8 cellular contexts compared by ENCODE assay signal in genomic region chr17:41962768-41963434, GRCh38. TPM values are rescaled to one million over a fixed set of nuclear protein-coding genes. Genes with fewer than 3 reads are reported as not detected.
DNase-seq lines count a peak whose midpoint lies in the region; ATAC-seq, FAIRE-seq and TF ChIP-seq lines count a peak whose summit lies in the region.

No MANE protein-coding gene starts in this region.

- no peaks in the 10 kb centered on the region for H3K36me3 ChIP-seq in thyroid gland

- H3K27me3 ChIP-seq in foreskin keratinocyte (no peaks in the 10 kb centered on the region), thyroid gland (no peaks in the 10 kb centered on the region)

- H3K4me3 Mint-ChIP-seq in activated T-helper 1 cell treated with anti-CD3 and anti-CD28 coated beads, Interleukin-12 subunit alpha, Interleukin-12 subunit beta, Interleukin-2, Interleukin-4 antibody, amounts not matched to agents 30 ng/mL and 10 ng/mL and 1 ng/mL, durations not matched to agents 14 hours and 24 hours and 36 hours = no peak overlapping the region
- no peak overlapping the region for H3K4me3 Mint-ChIP-seq in osteocyte (ENCODE audit: unreplicated experiment)

- 23 to 29% methylated on average over 8 to 9 of the region's 9 CpGs for WGBS in thyroid gland, 2 donors

- H3K27ac ChIP-seq in foreskin keratinocyte = no peak overlapping the region
- H3K27ac ChIP-seq in thyroid gland = no peak overlapping the region

- peaks cover 21% of the 10 kb centered on the region for H3K4me1 Mint-ChIP-seq in activated T-helper 1 cell treated with anti-CD3 and anti-CD28 coated beads, Interleukin-12 subunit alpha, Interleukin-12 subunit beta, Interleukin-2, Interleukin-4 antibody, amounts not matched to agents 30 ng/mL and 10 ng/mL and 1 ng/mL, durations not matched to agents 14 hours and 24 hours and 36 hours (ENCODE audit: low read depth)
- H3K4me1 Mint-ChIP-seq in osteocyte (ENCODE audit: unreplicated experiment) = peaks cover 37% of the 10 kb centered on the region

- TF ChIP-seq CTCF in foreskin keratinocyte (conservative IDR thresholded peaks at IDR 0.05) = peak; percentile 88
- TF ChIP-seq CTCF in osteocyte (IDR thresholded peaks at IDR 0.05) = peak; percentile 93
- TF ChIP-seq CTCF in thyroid gland (IDR thresholded peaks at IDR 0.05) = peak in 5 of 6 experiments; percentile 67 to 92 (median 81)

- no peak for ATAC-seq in foreskin keratinocyte
- ATAC-seq in GM21737 (IDR thresholded peaks at IDR 0.05; ENCODE audit: unreplicated experiment) = no peak

- no peaks in the 10 kb centered on the region for H3K27me3 Mint-ChIP-seq in activated T-helper 1 cell treated with anti-CD3 and anti-CD28 coated beads, Interleukin-12 subunit alpha, Interleukin-12 subunit beta, Interleukin-2, Interleukin-4 antibody, amounts not matched to agents 30 ng/mL and 10 ng/mL and 1 ng/mL, durations not matched to agents 14 hours and 24 hours and 36 hours (ENCODE audit: insufficient read depth)
- H3K27me3 Mint-ChIP-seq in osteocyte (ENCODE audit: unreplicated experiment) = no peaks in the 10 kb centered on the region

- no peaks in the 10 kb centered on the region for H3K36me3 Mint-ChIP-seq in activated T-helper 1 cell treated with anti-CD3 and anti-CD28 coated beads, Interleukin-12 subunit alpha, Interleukin-12 subunit beta, Interleukin-2, Interleukin-4 antibody, amounts not matched to agents 30 ng/mL and 10 ng/mL and 1 ng/mL, durations not matched to agents 14 hours and 24 hours and 36 hours (ENCODE audit: low read depth)
- peaks cover 3% of the 10 kb centered on the region for H3K36me3 Mint-ChIP-seq in osteocyte (ENCODE audit: unreplicated experiment)

- DNase-seq in CMK (ENCODE audit: low read depth) (peak; percentile 60), RCC 7860 (ENCODE audit: low spot score) (peak; percentile 18), foreskin keratinocyte (peak in 1 of 2 donors; percentile 28), osteocyte (ENCODE audit: extremely low spot score, unreplicated experiment) (peak; percentile 89), thyroid gland (peak; percentile 73 to 76)
- peak; percentile 66 for DNase-seq in Jurkat, Clone E6-1 (ENCODE audit: low read depth, low spot score)
- DNase-seq in activated T-helper 1 cell treated with anti-CD3 and anti-CD28 coated beads, Interleukin-12 subunit alpha, Interleukin-12 subunit beta, Interleukin-2, Interleukin-4 antibody, amounts not matched to agents 30 ng/mL and 10 ng/mL and 1 ng/mL, durations not matched to agents 14 hours and 24 hours and 36 hours (ENCODE audit: low spot score) = peak; percentile 56

- H3K9me3 Mint-ChIP-seq in activated T-helper 1 cell treated with anti-CD3 and anti-CD28 coated beads, Interleukin-12 subunit alpha, Interleukin-12 subunit beta, Interleukin-2, Interleukin-4 antibody, amounts not matched to agents 30 ng/mL and 10 ng/mL and 1 ng/mL, durations not matched to agents 14 hours and 24 hours and 36 hours = no peaks in the 10 kb centered on the region
- H3K9me3 Mint-ChIP-seq in osteocyte (ENCODE audit: unreplicated experiment) = no peaks in the 10 kb centered on the region

- no peak for TF ChIP-seq POLR2A in thyroid gland (IDR thresholded peaks at IDR 0.05)

- FAIRE-seq in RCC 7860 (lab: Jason Lieb, UNC) = no peak

- H3K4me1 ChIP-seq in foreskin keratinocyte = no peaks in the 10 kb centered on the region
- H3K4me1 ChIP-seq in thyroid gland = peaks cover 18 to 26% of the 10 kb centered on the region in 2 donors

- H3K27ac Mint-ChIP-seq in activated T-helper 1 cell treated with anti-CD3 and anti-CD28 coated beads, Interleukin-12 subunit alpha, Interleukin-12 subunit beta, Interleukin-2, Interleukin-4 antibody, amounts not matched to agents 30 ng/mL and 10 ng/mL and 1 ng/mL, durations not matched to agents 14 hours and 24 hours and 36 hours = no peak overlapping the region
- H3K27ac Mint-ChIP-seq in osteocyte (ENCODE audit: unreplicated experiment) = no peak overlapping the region

- no peaks in the 10 kb centered on the region for H3K9me3 ChIP-seq in thyroid gland

- intact Hi-C loops in activated T-helper 1 cell treated with anti-CD3 and anti-CD28 coated beads, Interleukin-12 subunit alpha, Interleukin-12 subunit beta, Interleukin-2, Interleukin-4 antibody, amounts not matched to agents 30 ng/mL and 10 ng/mL and 1 ng/mL, durations not matched to agents 14 hours and 24 hours and 36 hours (cut with micrococcal nuclease) = loop anchor here (1.0 kb wide), 3 partner anchors 138 to 218 kb away; partner anchors contain the start of gene KCNH4
- intact Hi-C loops in thyroid gland (cut with DNase I) = loop anchor here (5.0 to 10.0 kb wide), 2 partner anchors 154 to 228 kb away; partner anchors contain the start of gene HAP1

- no peak overlapping the region for H3K4me3 ChIP-seq in Jurkat, Clone E6-1 (ENCODE audit: low read length)
- H3K4me3 ChIP-seq in thyroid gland (replicated peaks in 1 of 3) = no peak overlapping the region

RNA-seq across cellular contexts. Expression of gene CNP, which starts 3.7 kb away (rescaled TPM):
- 68.1 TPM for polyA plus RNA-seq in Jurkat, Clone E6-1 (2012; ENCODE audit: insufficient read depth, insufficient read length)
- total RNA-seq in activated T-helper 1 cell treated with anti-CD3 and anti-CD28 coated beads, Interleukin-12 subunit alpha, Interleukin-12 subunit beta, Interleukin-2, Interleukin-4 antibody, amounts not matched to agents 30 ng/mL and 10 ng/mL and 1 ng/mL, durations not matched to agents 14 hours and 24 hours and 36 hours = 89.1 and 89.8 TPM in 2 replicates
- total RNA-seq in foreskin keratinocyte = 56.3 and 56.9 TPM in 2 replicates
- 54.9 and 57.2 TPM in 2 replicates for polyA plus RNA-seq in foreskin keratinocyte
- 108 and 119 TPM in 2 replicates for total RNA-seq in osteocyte
- 10 to 100 TPM; 41.8 to 65.2 (median 53.8) TPM for total RNA-seq in thyroid gland

RNA-seq across cellular contexts. Expression of gene ODAD4, which starts 32.5 kb away (rescaled TPM):
- 1.5 TPM for polyA plus RNA-seq in Jurkat, Clone E6-1 (2012; ENCODE audit: insufficient read depth, insufficient read length)
- total RNA-seq in activated T-helper 1 cell treated with anti-CD3 and anti-CD28 coated beads, Interleukin-12 subunit alpha, Interleukin-12 subunit beta, Interleukin-2, Interleukin-4 antibody, amounts not matched to agents 30 ng/mL and 10 ng/mL and 1 ng/mL, durations not matched to agents 14 hours and 24 hours and 36 hours = 0.39 and 0.73 TPM in 2 replicates
- total RNA-seq in foreskin keratinocyte (0.85 and 0.88 TPM in 2 replicates), osteocyte (1.9 and 2.5 TPM in 2 replicates), thyroid gland (1 to 10 TPM; 3.0 to 8.2 (median 3.8) TPM)
- 0.76 and 0.87 TPM in 2 replicates for polyA plus RNA-seq in foreskin keratinocyte

RNA-seq across cellular contexts. Expression of gene ACLY, which starts 44.1 kb away (rescaled TPM):
- 100 TPM for polyA plus RNA-seq in Jurkat, Clone E6-1 (2012; ENCODE audit: insufficient read depth, insufficient read length)
- 200 and 211 TPM in 2 replicates for total RNA-seq in activated T-helper 1 cell treated with anti-CD3 and anti-CD28 coated beads, Interleukin-12 subunit alpha, Interleukin-12 subunit beta, Interleukin-2, Interleukin-4 antibody, amounts not matched to agents 30 ng/mL and 10 ng/mL and 1 ng/mL, durations not matched to agents 14 hours and 24 hours and 36 hours
- total RNA-seq in foreskin keratinocyte (315 and 395 TPM in 2 replicates), osteocyte (141 and 143 TPM in 2 replicates), thyroid gland (10 to 100 TPM; 62.6 to 85.2 (median 78.8) TPM)
- 103 and 149 TPM in 2 replicates for polyA plus RNA-seq in foreskin keratinocyte

RNA-seq across cellular contexts. Expression of gene DNAJC7, which starts 54.3 kb away (rescaled TPM):
- polyA plus RNA-seq in Jurkat, Clone E6-1 (2012; ENCODE audit: insufficient read depth, insufficient read length) = 162 TPM
- total RNA-seq in activated T-helper 1 cell treated with anti-CD3 and anti-CD28 coated beads, Interleukin-12 subunit alpha, Interleukin-12 subunit beta, Interleukin-2, Interleukin-4 antibody, amounts not matched to agents 30 ng/mL and 10 ng/mL and 1 ng/mL, durations not matched to agents 14 hours and 24 hours and 36 hours = 124 and 129 TPM in 2 replicates
- total RNA-seq in foreskin keratinocyte (96.5 and 102 TPM in 2 replicates), osteocyte (73.9 and 92.8 TPM in 2 replicates), thyroid gland (10 to 100 TPM; 62.6 to 84.0 (median 65.6) TPM)
- polyA plus RNA-seq in foreskin keratinocyte = 98.8 and 101 TPM in 2 replicates

RNA-seq across cellular contexts. Expression of gene NKIRAS2, which starts 57.0 kb away (rescaled TPM):
- polyA plus RNA-seq in Jurkat, Clone E6-1 (2012; ENCODE audit: insufficient read depth, insufficient read length) = 55.4 TPM
- total RNA-seq in activated T-helper 1 cell treated with anti-CD3 and anti-CD28 coated beads, Interleukin-12 subunit alpha, Interleukin-12 subunit beta, Interleukin-2, Interleukin-4 antibody, amounts not matched to agents 30 ng/mL and 10 ng/mL and 1 ng/mL, durations not matched to agents 14 hours and 24 hours and 36 hours = 32.6 and 36.3 TPM in 2 replicates
- total RNA-seq in foreskin keratinocyte (17.1 TPM in 2 replicates), osteocyte (48.9 and 51.3 TPM in 2 replicates), thyroid gland (10 to 100 TPM; 23.6 to 34.6 (median 26.6) TPM)
- polyA plus RNA-seq in foreskin keratinocyte = 18.6 and 20.0 TPM in 2 replicates
